Comparison of ENCODE assay signal across 1 cellular context in the genomic region with DNA sequence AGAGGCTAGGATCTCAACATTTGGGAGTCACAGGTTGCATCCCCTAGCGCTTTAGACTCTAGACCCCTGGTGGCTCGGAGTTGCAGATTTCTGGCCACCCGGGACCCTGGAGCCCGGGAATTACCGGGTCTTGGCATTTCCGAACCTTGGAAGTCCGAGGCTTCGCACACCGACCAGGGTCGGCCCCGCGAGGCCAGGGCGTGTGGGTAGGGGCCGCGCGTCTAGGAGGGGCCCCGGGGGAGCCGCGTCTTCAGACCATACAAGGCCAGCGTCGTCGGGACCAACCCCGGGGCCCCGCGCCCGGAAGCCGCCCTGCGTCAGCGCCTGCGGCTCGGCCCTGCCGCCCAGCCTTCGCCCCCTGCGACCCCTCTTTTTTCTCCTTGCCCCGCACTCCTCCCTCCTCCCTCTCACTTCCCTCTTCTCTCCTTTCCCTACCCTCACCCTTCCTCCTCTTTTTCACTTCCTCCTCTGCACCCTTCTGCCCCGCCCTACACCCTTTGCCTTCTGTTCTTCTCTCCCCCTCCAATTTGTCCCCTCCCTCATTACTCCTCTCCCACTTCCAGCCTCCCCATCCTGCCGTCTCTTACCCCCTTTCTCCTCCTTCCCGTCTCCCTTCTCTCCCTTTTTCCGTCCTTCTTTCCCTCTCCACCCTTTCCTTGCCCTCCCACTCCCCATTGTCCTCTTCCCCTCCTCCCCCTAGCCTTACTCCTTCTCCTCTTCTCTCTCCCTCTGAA.
TF ChIP-seq lines count a peak whose summit lies in the region.

No MANE protein-coding gene starts in this region.

TF ChIP-seq in K562, 482 proteins besides CTCF, POLR2A, EP300 and RAD21 (continued from another document and continues in another):
- TF ChIP-seq, protein P1, sequence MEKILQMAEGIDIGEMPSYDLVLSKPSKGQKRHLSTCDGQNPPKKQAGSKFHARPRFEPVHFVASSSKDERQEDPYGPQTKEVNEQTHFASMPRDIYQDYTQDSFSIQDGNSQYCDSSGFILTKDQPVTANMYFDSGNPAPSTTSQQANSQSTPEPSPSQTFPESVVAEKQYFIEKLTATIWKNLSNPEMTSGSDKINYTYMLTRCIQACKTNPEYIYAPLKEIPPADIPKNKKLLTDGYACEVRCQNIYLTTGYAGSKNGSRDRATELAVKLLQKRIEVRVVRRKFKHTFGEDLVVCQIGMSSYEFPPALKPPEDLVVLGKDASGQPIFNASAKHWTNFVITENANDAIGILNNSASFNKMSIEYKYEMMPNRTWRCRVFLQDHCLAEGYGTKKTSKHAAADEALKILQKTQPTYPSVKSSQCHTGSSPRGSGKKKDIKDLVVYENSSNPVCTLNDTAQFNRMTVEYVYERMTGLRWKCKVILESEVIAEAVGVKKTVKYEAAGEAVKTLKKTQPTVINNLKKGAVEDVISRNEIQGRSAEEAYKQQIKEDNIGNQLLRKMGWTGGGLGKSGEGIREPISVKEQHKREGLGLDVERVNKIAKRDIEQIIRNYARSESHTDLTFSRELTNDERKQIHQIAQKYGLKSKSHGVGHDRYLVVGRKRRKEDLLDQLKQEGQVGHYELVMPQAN (IDR thresholded peaks at IDR 0.05; ENCODE audit: borderline replicate concordance): peak; percentile 88
- TF ChIP-seq, protein P2, sequence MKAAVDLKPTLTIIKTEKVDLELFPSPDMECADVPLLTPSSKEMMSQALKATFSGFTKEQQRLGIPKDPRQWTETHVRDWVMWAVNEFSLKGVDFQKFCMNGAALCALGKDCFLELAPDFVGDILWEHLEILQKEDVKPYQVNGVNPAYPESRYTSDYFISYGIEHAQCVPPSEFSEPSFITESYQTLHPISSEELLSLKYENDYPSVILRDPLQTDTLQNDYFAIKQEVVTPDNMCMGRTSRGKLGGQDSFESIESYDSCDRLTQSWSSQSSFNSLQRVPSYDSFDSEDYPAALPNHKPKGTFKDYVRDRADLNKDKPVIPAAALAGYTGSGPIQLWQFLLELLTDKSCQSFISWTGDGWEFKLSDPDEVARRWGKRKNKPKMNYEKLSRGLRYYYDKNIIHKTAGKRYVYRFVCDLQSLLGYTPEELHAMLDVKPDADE (conservative IDR thresholded peaks at IDR 0.05; ENCODE audit: control insufficient read depth, low read depth, low read length): peak; percentile 73
- TF ChIP-seq, protein P3, sequence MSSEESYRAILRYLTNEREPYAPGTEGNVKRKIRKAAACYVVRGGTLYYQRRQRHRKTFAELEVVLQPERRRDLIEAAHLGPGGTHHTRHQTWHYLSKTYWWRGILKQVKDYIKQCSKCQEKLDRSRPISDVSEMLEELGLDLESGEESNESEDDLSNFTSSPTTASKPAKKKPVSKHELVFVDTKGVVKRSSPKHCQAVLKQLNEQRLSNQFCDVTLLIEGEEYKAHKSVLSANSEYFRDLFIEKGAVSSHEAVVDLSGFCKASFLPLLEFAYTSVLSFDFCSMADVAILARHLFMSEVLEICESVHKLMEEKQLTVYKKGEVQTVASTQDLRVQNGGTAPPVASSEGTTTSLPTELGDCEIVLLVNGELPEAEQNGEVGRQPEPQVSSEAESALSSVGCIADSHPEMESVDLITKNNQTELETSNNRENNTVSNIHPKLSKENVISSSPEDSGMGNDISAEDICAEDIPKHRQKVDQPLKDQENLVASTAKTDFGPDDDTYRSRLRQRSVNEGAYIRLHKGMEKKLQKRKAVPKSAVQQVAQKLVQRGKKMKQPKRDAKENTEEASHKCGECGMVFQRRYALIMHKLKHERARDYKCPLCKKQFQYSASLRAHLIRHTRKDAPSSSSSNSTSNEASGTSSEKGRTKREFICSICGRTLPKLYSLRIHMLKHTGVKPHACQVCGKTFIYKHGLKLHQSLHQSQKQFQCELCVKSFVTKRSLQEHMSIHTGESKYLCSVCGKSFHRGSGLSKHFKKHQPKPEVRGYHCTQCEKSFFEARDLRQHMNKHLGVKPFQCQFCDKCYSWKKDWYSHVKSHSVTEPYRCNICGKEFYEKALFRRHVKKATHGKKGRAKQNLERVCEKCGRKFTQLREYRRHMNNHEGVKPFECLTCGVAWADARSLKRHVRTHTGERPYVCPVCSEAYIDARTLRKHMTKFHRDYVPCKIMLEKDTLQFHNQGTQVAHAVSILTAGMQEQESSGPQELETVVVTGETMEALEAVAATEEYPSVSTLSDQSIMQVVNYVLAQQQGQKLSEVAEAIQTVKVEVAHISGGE (CRISPR knock-in tag; IDR thresholded peaks at IDR 0.05): peak in 1 of 3 experiments; percentile 66; a peak in 1 of 6 replicates
- TF ChIP-seq NCOA4 (IDR thresholded peaks at IDR 0.05; ENCODE audit: partially characterized antibody): peak; percentile 46
- TF ChIP-seq DMBX1 (CRISPR knock-in tag; IDR thresholded peaks at IDR 0.05; ENCODE audit: borderline replicate concordance): no peak
- TF ChIP-seq, protein P4, sequence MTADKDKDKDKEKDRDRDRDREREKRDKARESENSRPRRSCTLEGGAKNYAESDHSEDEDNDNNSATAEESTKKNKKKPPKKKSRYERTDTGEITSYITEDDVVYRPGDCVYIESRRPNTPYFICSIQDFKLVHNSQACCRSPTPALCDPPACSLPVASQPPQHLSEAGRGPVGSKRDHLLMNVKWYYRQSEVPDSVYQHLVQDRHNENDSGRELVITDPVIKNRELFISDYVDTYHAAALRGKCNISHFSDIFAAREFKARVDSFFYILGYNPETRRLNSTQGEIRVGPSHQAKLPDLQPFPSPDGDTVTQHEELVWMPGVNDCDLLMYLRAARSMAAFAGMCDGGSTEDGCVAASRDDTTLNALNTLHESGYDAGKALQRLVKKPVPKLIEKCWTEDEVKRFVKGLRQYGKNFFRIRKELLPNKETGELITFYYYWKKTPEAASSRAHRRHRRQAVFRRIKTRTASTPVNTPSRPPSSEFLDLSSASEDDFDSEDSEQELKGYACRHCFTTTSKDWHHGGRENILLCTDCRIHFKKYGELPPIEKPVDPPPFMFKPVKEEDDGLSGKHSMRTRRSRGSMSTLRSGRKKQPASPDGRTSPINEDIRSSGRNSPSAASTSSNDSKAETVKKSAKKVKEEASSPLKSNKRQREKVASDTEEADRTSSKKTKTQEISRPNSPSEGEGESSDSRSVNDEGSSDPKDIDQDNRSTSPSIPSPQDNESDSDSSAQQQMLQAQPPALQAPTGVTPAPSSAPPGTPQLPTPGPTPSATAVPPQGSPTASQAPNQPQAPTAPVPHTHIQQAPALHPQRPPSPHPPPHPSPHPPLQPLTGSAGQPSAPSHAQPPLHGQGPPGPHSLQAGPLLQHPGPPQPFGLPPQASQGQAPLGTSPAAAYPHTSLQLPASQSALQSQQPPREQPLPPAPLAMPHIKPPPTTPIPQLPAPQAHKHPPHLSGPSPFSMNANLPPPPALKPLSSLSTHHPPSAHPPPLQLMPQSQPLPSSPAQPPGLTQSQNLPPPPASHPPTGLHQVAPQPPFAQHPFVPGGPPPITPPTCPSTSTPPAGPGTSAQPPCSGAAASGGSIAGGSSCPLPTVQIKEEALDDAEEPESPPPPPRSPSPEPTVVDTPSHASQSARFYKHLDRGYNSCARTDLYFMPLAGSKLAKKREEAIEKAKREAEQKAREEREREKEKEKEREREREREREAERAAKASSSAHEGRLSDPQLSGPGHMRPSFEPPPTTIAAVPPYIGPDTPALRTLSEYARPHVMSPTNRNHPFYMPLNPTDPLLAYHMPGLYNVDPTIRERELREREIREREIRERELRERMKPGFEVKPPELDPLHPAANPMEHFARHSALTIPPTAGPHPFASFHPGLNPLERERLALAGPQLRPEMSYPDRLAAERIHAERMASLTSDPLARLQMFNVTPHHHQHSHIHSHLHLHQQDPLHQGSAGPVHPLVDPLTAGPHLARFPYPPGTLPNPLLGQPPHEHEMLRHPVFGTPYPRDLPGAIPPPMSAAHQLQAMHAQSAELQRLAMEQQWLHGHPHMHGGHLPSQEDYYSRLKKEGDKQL (CRISPR knock-in tag; IDR thresholded peaks at IDR 0.05; ENCODE audit: borderline replicate concordance): no peak
- TF ChIP-seq, protein P5, sequence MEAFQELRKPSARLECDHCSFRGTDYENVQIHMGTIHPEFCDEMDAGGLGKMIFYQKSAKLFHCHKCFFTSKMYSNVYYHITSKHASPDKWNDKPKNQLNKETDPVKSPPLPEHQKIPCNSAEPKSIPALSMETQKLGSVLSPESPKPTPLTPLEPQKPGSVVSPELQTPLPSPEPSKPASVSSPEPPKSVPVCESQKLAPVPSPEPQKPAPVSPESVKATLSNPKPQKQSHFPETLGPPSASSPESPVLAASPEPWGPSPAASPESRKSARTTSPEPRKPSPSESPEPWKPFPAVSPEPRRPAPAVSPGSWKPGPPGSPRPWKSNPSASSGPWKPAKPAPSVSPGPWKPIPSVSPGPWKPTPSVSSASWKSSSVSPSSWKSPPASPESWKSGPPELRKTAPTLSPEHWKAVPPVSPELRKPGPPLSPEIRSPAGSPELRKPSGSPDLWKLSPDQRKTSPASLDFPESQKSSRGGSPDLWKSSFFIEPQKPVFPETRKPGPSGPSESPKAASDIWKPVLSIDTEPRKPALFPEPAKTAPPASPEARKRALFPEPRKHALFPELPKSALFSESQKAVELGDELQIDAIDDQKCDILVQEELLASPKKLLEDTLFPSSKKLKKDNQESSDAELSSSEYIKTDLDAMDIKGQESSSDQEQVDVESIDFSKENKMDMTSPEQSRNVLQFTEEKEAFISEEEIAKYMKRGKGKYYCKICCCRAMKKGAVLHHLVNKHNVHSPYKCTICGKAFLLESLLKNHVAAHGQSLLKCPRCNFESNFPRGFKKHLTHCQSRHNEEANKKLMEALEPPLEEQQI (IDR thresholded peaks at IDR 0.05): no peak
- TF ChIP-seq ZZZ3 (IDR thresholded peaks at IDR 0.05): no peak
- TF ChIP-seq, protein P6, sequence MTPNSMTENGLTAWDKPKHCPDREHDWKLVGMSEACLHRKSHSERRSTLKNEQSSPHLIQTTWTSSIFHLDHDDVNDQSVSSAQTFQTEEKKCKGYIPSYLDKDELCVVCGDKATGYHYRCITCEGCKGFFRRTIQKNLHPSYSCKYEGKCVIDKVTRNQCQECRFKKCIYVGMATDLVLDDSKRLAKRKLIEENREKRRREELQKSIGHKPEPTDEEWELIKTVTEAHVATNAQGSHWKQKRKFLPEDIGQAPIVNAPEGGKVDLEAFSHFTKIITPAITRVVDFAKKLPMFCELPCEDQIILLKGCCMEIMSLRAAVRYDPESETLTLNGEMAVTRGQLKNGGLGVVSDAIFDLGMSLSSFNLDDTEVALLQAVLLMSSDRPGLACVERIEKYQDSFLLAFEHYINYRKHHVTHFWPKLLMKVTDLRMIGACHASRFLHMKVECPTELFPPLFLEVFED (CRISPR knock-in tag; conservative IDR thresholded peaks at IDR 0.05): peak; percentile 96
- TF ChIP-seq PCBP1 (IDR thresholded peaks at IDR 0.05; ENCODE audit: low read depth, low read length, poor library complexity, severe bottlenecking): peak; percentile 74
- TF ChIP-seq ATF7 (IDR thresholded peaks at IDR 0.05): no peak
- no peak for TF ChIP-seq FOXA1 (IDR thresholded peaks at IDR 0.05; ENCODE audit: borderline replicate concordance)
- no peak for TF ChIP-seq FOXK1 (CRISPR knock-in tag; IDR thresholded peaks at IDR 0.05; ENCODE audit: borderline replicate concordance)
- TF ChIP-seq HDGF (IDR thresholded peaks at IDR 0.05): peak; percentile 99; the same call in 1 of the 2 replicates
- TF ChIP-seq, protein P7, sequence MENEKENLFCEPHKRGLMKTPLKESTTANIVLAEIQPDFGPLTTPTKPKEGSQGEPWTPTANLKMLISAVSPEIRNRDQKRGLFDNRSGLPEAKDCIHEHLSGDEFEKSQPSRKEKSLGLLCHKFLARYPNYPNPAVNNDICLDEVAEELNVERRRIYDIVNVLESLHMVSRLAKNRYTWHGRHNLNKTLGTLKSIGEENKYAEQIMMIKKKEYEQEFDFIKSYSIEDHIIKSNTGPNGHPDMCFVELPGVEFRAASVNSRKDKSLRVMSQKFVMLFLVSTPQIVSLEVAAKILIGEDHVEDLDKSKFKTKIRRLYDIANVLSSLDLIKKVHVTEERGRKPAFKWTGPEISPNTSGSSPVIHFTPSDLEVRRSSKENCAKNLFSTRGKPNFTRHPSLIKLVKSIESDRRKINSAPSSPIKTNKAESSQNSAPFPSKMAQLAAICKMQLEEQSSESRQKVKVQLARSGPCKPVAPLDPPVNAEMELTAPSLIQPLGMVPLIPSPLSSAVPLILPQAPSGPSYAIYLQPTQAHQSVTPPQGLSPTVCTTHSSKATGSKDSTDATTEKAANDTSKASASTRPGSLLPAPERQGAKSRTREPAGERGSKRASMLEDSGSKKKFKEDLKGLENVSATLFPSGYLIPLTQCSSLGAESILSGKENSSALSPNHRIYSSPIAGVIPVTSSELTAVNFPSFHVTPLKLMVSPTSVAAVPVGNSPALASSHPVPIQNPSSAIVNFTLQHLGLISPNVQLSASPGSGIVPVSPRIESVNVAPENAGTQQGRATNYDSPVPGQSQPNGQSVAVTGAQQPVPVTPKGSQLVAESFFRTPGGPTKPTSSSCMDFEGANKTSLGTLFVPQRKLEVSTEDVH (IDR thresholded peaks at IDR 0.05; ENCODE audit: low read depth, partially characterized antibody): peak; percentile 59
- TF ChIP-seq ZBED1 (IDR thresholded peaks at IDR 0.05): no peak
- no peak for TF ChIP-seq ZNF696 (CRISPR knock-in tag; conservative IDR thresholded peaks at IDR 0.05)
- TF ChIP-seq ZNF354B (CRISPR knock-in tag; IDR thresholded peaks at IDR 0.05): no peak
- peak; percentile 83 for TF ChIP-seq KLF1 (tag; IDR thresholded peaks at IDR 0.05)
- TF ChIP-seq SMAD4 (CRISPR knock-in tag; conservative IDR thresholded peaks at IDR 0.05): peak; percentile 15; the same call in 1 of the 2 replicates
- no peak for TF ChIP-seq ZNF444 (CRISPR knock-in tag; IDR thresholded peaks at IDR 0.05)
- 0 out of 2 replicates have a peak, but pooled peaks have one; percentile 47 for TF ChIP-seq ZNF175 (CRISPR knock-in tag; IDR thresholded peaks at IDR 0.05; ENCODE audit: low read depth)
- TF ChIP-seq, protein P8, sequence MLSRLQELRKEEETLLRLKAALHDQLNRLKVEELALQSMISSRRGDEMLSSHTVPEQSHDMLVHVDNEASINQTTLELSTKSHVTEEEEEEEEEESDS (CRISPR knock-in tag; IDR thresholded peaks at IDR 0.05): no peak
- TF ChIP-seq, protein P9, sequence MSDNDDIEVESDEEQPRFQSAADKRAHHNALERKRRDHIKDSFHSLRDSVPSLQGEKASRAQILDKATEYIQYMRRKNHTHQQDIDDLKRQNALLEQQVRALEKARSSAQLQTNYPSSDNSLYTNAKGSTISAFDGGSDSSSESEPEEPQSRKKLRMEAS (CRISPR knock-in tag; IDR thresholded peaks at IDR 0.05): peak; percentile 30; the same call in 1 of the 2 replicates
- TF ChIP-seq, protein P10, sequence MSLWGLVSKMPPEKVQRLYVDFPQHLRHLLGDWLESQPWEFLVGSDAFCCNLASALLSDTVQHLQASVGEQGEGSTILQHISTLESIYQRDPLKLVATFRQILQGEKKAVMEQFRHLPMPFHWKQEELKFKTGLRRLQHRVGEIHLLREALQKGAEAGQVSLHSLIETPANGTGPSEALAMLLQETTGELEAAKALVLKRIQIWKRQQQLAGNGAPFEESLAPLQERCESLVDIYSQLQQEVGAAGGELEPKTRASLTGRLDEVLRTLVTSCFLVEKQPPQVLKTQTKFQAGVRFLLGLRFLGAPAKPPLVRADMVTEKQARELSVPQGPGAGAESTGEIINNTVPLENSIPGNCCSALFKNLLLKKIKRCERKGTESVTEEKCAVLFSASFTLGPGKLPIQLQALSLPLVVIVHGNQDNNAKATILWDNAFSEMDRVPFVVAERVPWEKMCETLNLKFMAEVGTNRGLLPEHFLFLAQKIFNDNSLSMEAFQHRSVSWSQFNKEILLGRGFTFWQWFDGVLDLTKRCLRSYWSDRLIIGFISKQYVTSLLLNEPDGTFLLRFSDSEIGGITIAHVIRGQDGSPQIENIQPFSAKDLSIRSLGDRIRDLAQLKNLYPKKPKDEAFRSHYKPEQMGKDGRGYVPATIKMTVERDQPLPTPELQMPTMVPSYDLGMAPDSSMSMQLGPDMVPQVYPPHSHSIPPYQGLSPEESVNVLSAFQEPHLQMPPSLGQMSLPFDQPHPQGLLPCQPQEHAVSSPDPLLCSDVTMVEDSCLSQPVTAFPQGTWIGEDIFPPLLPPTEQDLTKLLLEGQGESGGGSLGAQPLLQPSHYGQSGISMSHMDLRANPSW (CRISPR knock-in tag; IDR thresholded peaks at IDR 0.05): no peak
- TF ChIP-seq KLF6 (CRISPR knock-in tag; IDR thresholded peaks at IDR 0.05; ENCODE audit: borderline replicate concordance): no peak
- peak; percentile 78 for TF ChIP-seq PCBP2 (IDR thresholded peaks at IDR 0.05; ENCODE audit: low read depth, low read length, poor library complexity, severe bottlenecking)
